33 cellular contexts compared by ENCODE assay signal in the genomic region with DNA sequence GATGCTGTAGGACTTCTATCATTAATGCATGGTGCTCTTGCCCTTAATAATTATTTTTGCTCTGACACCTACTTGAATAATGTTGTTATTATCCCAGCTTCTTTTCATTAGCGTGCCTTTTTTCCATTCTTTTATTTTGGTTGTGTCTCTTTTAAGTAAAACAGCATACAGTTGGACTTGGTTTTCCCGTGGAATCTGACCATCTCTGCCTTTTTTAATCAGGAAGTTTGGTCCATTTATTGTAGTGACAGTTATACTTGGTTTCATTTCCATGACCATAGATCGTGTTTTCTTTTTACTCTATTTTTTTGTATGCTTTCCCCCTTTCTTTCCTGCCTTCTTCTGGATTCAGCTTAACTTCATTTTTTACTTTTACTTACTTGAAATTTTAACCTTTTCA. TPM values are rescaled to one million over a fixed set of nuclear protein-coding genes. Genes with fewer than 3 reads are reported as not detected.
"Had no signal": no experiment of that assay in that cellular context is flagged by ENCODE, and none has a peak within 500 bp of the region (broad histone marks: within the 10 kb centered on the region; RNA-seq: fewer than 3 reads in every experiment).

No MANE protein-coding gene starts in this region.

- H3K4me3 Mint-ChIP-seq: activated B cell treated with CpG ODN at 0.5 μM for 24 hours; activated CD4-positive, alpha-beta memory T cell treated with anti-CD3 and anti-CD28 coated beads, Interleukin-2, amount 10 ng/mL, durations not matched to agents 7 days and 5 days; activated CD8-positive, alpha-beta memory T cell treated with anti-CD3 and anti-CD28 coated beads, Interleukin-2, amount 10 ng/mL, durations not matched to agents 7 days and 5 days; activated naive CD4-positive, alpha-beta T cell treated with anti-CD3 and anti-CD28 coated beads, Interleukin-2, amount 10 ng/mL, durations not matched to agents 7 days and 5 days; activated naive CD8-positive, alpha-beta T cell; activated naive CD8-positive, alpha-beta T cell treated with anti-CD3 and anti-CD28 coated beads, Interleukin-2, amount 50 U/mL, for 24 hours; brain had no signal

- H3K9me3 Mint-ChIP-seq: activated naive CD4-positive, alpha-beta T cell treated with anti-CD3 and anti-CD28 coated beads, Interleukin-2, amount 10 ng/mL, durations not matched to agents 7 days and 5 days had no signal

- H3K4me1 Mint-ChIP-seq: activated CD4-positive, alpha-beta memory T cell treated with anti-CD3 and anti-CD28 coated beads, Interleukin-2, amount 10 ng/mL, durations not matched to agents 7 days and 5 days; activated CD8-positive, alpha-beta memory T cell treated with anti-CD3 and anti-CD28 coated beads, Interleukin-2, amount 10 ng/mL, durations not matched to agents 7 days and 5 days; activated naive CD4-positive, alpha-beta T cell treated with anti-CD3 and anti-CD28 coated beads, Interleukin-2, amount 10 ng/mL, durations not matched to agents 7 days and 5 days had no signal

- H3K27ac Mint-ChIP-seq: activated B cell treated with CpG ODN at 0.5 μM for 24 hours; activated CD4-positive, alpha-beta memory T cell treated with anti-CD3 and anti-CD28 coated beads, Interleukin-2, amount 10 ng/mL, durations not matched to agents 7 days and 5 days; activated CD8-positive, alpha-beta memory T cell treated with anti-CD3 and anti-CD28 coated beads, Interleukin-2, amount 10 ng/mL, durations not matched to agents 7 days and 5 days; activated naive CD4-positive, alpha-beta T cell treated with anti-CD3 and anti-CD28 coated beads, Interleukin-2, amount 10 ng/mL, durations not matched to agents 7 days and 5 days; activated naive CD8-positive, alpha-beta T cell; activated naive CD8-positive, alpha-beta T cell treated with anti-CD3 and anti-CD28 coated beads, Interleukin-2, amount 50 U/mL, for 24 hours had no signal

- H3K27ac ChIP-seq: RWPE1 had no signal

- DNase-seq: activated B cell treated with CpG ODN at 0.5 μM for 24 hours; activated CD4-positive, alpha-beta memory T cell treated with anti-CD3 and anti-CD28 coated beads, Interleukin-2, amount 10 ng/mL, durations not matched to agents 7 days and 5 days; activated CD4-positive, alpha-beta T cell treated with anti-CD3 and anti-CD28 coated beads for 48 hours; activated CD4-positive, CD25-positive, alpha-beta regulatory T cell treated with anti-CD3 and anti-CD28 coated beads, Interleukin-2, amount 50 U/mL, for 72 hours; activated CD8-positive, alpha-beta memory T cell treated with anti-CD3 and anti-CD28 coated beads for 24 hours; activated CD8-positive, alpha-beta memory T cell treated with anti-CD3 and anti-CD28 coated beads, Interleukin-2, amount 10 ng/mL, durations not matched to agents 7 days and 5 days; activated CD8-positive, alpha-beta memory T cell treated with anti-CD3 and anti-CD28 coated beads, Interleukin-2, amount 50 U/mL, for 48 hours; activated effector memory CD4-positive, alpha-beta T cell treated with Interleukin-2 at 50 U/mL for 16 hours; activated naive CD4-positive, alpha-beta T cell treated with anti-CD3 and anti-CD28 coated beads, Interleukin-2, amount 10 ng/mL, durations not matched to agents 7 days and 5 days; activated naive CD8-positive, alpha-beta T cell treated with anti-CD3 and anti-CD28 coated beads, Interleukin-2, amount 50 U/mL, for 24 hours; activated T-cell treated with anti-CD3 and anti-CD28 coated beads, Interleukin-2, amount 50 U/mL, for 48 hours; anterior cingulate cortex; caudate nucleus; cerebellar nuclear complex; Karpas-422; KBM-7; NCI-H1048; NCI-H1105 treated with DMSO at 0.1 percent for 48 hours; NCI-H1436; NCI-H1694; NCI-H2081 treated with DMSO at 0.1 percent for 48 hours; NCI-H226; NCI-H446 treated with DMSO at 0.1 percent for 48 hours; SIG-M5; T1000 had no signal

- H3K27me3 Mint-ChIP-seq: brain had no signal

- H3K36me3 Mint-ChIP-seq: activated CD8-positive, alpha-beta memory T cell treated with anti-CD3 and anti-CD28 coated beads, Interleukin-2, amount 10 ng/mL, durations not matched to agents 7 days and 5 days; activated naive CD4-positive, alpha-beta T cell treated with anti-CD3 and anti-CD28 coated beads, Interleukin-2, amount 10 ng/mL, durations not matched to agents 7 days and 5 days had no signal

- ATAC-seq: activated CD8-positive, alpha-beta memory T cell treated with anti-CD3 and anti-CD28 coated beads, Interleukin-2, amount 10 ng/mL, durations not matched to agents 7 days and 5 days; activated naive CD8-positive, alpha-beta T cell treated with anti-CD3 and anti-CD28 coated beads, Interleukin-2, amount 50 U/mL, for 24 hours; Right ventricle myocardium inferior had no signal

RNA-seq across cellular contexts. Expression of a gene that starts 4.6 kb away (rescaled TPM):
- total RNA-seq: activated CD4-positive, alpha-beta memory T cell treated with anti-CD3 and anti-CD28 coated beads, Interleukin-2, amount 10 ng/mL, durations not matched to agents 7 days and 5 days; bronchial epithelial cell; MCF 10A; T-helper 1 cell treated with Interleukin-12 subunit alpha and Interleukin-12 subunit beta and Interleukin-4 antibody, amounts not matched to agents 30 ng/mL and 1 ng/mL, for 36 hours; T-helper 2 cell treated with Interferon-gamma antibody and Interleukin-4, amounts not matched to agents 100 ng/mL and 5 ng/mL, for 36 hours had no signal

RNA-seq across cellular contexts. Expression of a gene that starts 26.3 kb away (rescaled TPM):
- total RNA-seq: activated B cell treated with CpG ODN at 0.5 μM for 24 hours, MCF 10A had no signal
